Comparison of ENCODE assay signal across 1 cellular context in genomic region chr1:15283500-15283899, GRCh38.
TF ChIP-seq lines count a peak whose summit lies in the region.

No MANE protein-coding gene starts in this region.

TF ChIP-seq in HCT116, 20 proteins besides CTCF, POLR2A, EP300 and RAD21 (continued from another document):
- TF ChIP-seq ZBTB33 (IDR thresholded peaks at IDR 0.05; ENCODE audit: extremely low read depth, insufficient replicate concordance, low read length): no peak
TF ChIP-seq in HCT116: peak in this region for 0.
